In the genomic region with DNA sequence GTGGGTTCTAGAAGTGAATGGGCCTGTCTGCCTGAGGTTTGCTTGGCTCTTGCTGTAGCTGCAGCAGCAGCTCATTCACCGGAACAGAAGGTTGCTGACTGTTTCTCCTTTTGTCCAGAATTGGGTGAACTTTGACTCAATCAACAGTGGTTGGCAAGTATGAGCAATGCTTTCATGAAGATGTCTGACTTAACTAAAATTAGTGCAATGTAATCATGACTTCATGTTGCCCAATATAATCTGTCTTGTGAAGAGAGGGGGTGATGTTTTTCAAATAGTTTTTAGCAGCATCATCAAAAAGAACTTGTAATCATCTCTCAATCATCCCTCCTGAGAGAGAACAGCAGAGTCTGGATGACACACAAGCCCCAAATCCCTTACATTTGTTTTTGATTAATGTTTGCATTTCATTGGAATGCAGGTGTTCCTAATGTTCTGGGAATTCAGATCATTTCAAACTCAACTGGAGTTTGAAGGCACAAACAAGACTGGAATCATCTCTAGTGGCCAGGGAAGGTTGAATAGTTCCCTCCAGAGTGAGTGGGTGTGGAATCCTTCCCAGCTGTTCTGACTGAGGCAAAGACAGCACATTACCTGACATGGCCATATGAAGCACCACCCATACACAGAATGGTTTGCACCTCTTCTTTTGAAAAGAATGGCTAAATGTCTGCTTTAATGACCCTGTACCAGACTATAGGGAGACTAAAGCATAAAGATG, we compare ENCODE assay signal across 11 cellular contexts.
DNase-seq lines count a peak whose midpoint lies in the region; ATAC-seq lines count a peak whose summit lies in the region.
"Had no signal": no experiment of that assay in that cellular context is flagged by ENCODE, and none has a peak within 500 bp of the region (broad histone marks: within the 10 kb centered on the region; RNA-seq: fewer than 3 reads in every experiment).

No MANE protein-coding gene starts in this region.

- no peaks in the 10 kb centered on the region for H3K4me1 Mint-ChIP-seq in activated CD8-positive, alpha-beta T cell treated with anti-CD3 and anti-CD28 coated beads, Interleukin-2, amount 10 ng/mL, durations not matched to agents 7 days and 5 days (ENCODE audit: low read depth)

- no peaks in the 10 kb centered on the region for H3K27me3 ChIP-seq in ACC112 (ENCODE audit: insufficient read depth, low read length)
- H3K27me3 ChIP-seq in adipocyte (replicated peaks; ENCODE audit: control insufficient read depth, insufficient read depth, low read length): no peaks in the 10 kb centered on the region
- H3K27me3 ChIP-seq: BE2C, upper lobe of left lung had no signal

- DNase-seq in HT1080 (ENCODE audit: low read depth) (peak; percentile 83), adipocyte (ENCODE audit: low read depth) (peak; percentile 88), iris pigment epithelial cell (ENCODE audit: low read depth) (peak; percentile 99), NCI-H446 treated with DMSO at 0.1 percent for 48 hours (lab: John Stamatoyannopoulos, UW) (no peak), DMS 273 (lab: John Stamatoyannopoulos, UW; ENCODE audit: unreplicated experiment) (no peak), midbrain (lab: John Stamatoyannopoulos, UW) (no peak)
- DNase-seq in activated CD8-positive, alpha-beta T cell treated with anti-CD3 and anti-CD28 coated beads, Interleukin-2, amount 10 ng/mL, durations not matched to agents 7 days and 5 days: no peak
- DNase-seq: BE2C, caudate nucleus, upper lobe of left lung had no signal

- no peak overlapping the region for H3K4me3 Mint-ChIP-seq in activated CD8-positive, alpha-beta T cell treated with anti-CD3 and anti-CD28 coated beads, Interleukin-2, amount 10 ng/mL, durations not matched to agents 7 days and 5 days

- POLR2A ChIA-PET in activated CD8-positive, alpha-beta T cell treated with anti-CD3 and anti-CD28 coated beads, Interleukin-2, amount 10 ng/mL, durations not matched to agents 7 days and 5 days (lab: Charles Lee): no interaction called here

- H3K36me3 ChIP-seq in ACC112 (ENCODE audit: insufficient read depth, low read length): no peaks in the 10 kb centered on the region
- H3K36me3 ChIP-seq in adipocyte (ENCODE audit: control insufficient read depth, insufficient read depth, low read length, severe bottlenecking): no peaks in the 10 kb centered on the region
- H3K36me3 ChIP-seq: BE2C, upper lobe of left lung had no signal

- H2AFZ ChIP-seq in ACC112 (ENCODE audit: low read length, unreplicated experiment): peak overlapping the region; percentile 28

- no peaks in the 10 kb centered on the region for H3K79me2 ChIP-seq in ACC112 (ENCODE audit: control insufficient read depth, insufficient read depth, low read length, unreplicated experiment)

- peaks cover 34% of the 10 kb centered on the region for H3K4me1 ChIP-seq in ACC112 (ENCODE audit: control insufficient read depth, insufficient read depth, low read length, unreplicated experiment)
- H3K4me1 ChIP-seq in adipocyte (ENCODE audit: control insufficient read depth, insufficient read depth, low read length): peaks cover 40% of the 10 kb centered on the region

- CTCF ChIA-PET in activated CD8-positive, alpha-beta T cell treated with anti-CD3 and anti-CD28 coated beads, Interleukin-2, amount 10 ng/mL, durations not matched to agents 7 days and 5 days (lab: Charles Lee): no interaction called here

- no peaks in the 10 kb centered on the region for H3K9me3 Mint-ChIP-seq in activated CD8-positive, alpha-beta T cell treated with anti-CD3 and anti-CD28 coated beads, Interleukin-2, amount 10 ng/mL, durations not matched to agents 7 days and 5 days (ENCODE audit: insufficient read depth)

- H3K27me3 Mint-ChIP-seq in activated CD8-positive, alpha-beta T cell treated with anti-CD3 and anti-CD28 coated beads, Interleukin-2, amount 10 ng/mL, durations not matched to agents 7 days and 5 days (ENCODE audit: low read depth): no peaks in the 10 kb centered on the region

- H3K4me3 ChIP-seq in ACC112 (ENCODE audit: low read depth, low read length): no peak overlapping the region; the same call in 1 of the 2 replicates
- H3K4me3 ChIP-seq in adipocyte (ENCODE audit: low read length): peak overlapping the region; percentile 30
- H3K4me3 ChIP-seq: upper lobe of left lung had no signal

- no peak overlapping the region for H3K27ac Mint-ChIP-seq in activated CD8-positive, alpha-beta T cell treated with anti-CD3 and anti-CD28 coated beads, Interleukin-2, amount 10 ng/mL, durations not matched to agents 7 days and 5 days

- ATAC-seq in activated CD8-positive, alpha-beta T cell treated with anti-CD3 and anti-CD28 coated beads, Interleukin-2, amount 10 ng/mL, durations not matched to agents 7 days and 5 days: no peak

- no peaks in the 10 kb centered on the region for H3K9me3 ChIP-seq in adipocyte (ENCODE audit: control insufficient read depth, low read length)
- H3K9me3 ChIP-seq: BE2C had no signal

- H3K36me3 Mint-ChIP-seq in activated CD8-positive, alpha-beta T cell treated with anti-CD3 and anti-CD28 coated beads, Interleukin-2, amount 10 ng/mL, durations not matched to agents 7 days and 5 days (ENCODE audit: low read depth): no peaks in the 10 kb centered on the region

- peak overlapping the region; percentile 60 for H3K9ac ChIP-seq in adipocyte (ENCODE audit: low read length)

- H3K27ac ChIP-seq in ACC112 (ENCODE audit: low read depth, low read length): peak overlapping the region; percentile 94
- H3K27ac ChIP-seq: upper lobe of left lung had no signal

Comparison
In these comparisons a context has a peak if more than half of its experiments do, and no peak if none do; other contexts are left out.
1. DNase-seq: peak in HT1080 (single experiment), adipocyte (single experiment) and iris pigment epithelial cell (single experiment); none in NCI-H446 treated with DMSO at 0.1 percent for 48 hours (single experiment), activated CD8-positive, alpha-beta T cell treated with anti-CD3 and anti-CD28 coated beads, Interleukin-2, amount 10 ng/mL, durations not matched to agents 7 days and 5 days (single experiment), DMS 273 (single experiment) and midbrain (single experiment).